ENCODE assay signal across 11 cellular contexts in the genomic region with DNA sequence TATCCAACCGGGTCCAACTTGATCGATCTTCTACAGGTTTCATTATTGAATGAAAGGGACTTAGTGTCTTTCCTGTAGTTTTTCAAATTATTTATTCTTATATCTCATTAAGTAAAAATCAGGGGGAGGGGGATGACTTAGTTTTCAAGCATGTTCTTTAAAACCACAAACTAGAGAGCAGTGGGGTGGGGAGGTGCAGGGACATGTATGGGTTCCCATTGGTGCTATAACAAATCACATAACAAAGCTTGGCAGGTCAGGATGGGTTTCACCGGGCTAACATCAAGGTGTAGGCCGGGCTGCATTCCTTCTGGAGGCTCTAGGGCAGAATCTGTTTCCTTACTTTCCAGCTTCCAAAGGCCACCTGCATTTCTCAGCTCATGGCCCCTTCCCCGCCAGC. TPM values are rescaled to one million over a fixed set of nuclear protein-coding genes. Genes with fewer than 3 reads are reported as not detected.
A peak's percentile ranks its signal among the peaks of the same experiment; 100 is the strongest.
DNase-seq lines count a peak whose midpoint lies in the region; ATAC-seq, FAIRE-seq and TF ChIP-seq lines count a peak whose summit lies in the region.
"Had no signal": no experiment of that assay in that cellular context is flagged by ENCODE, and none has a peak within 500 bp of the region (broad histone marks: within the 10 kb centered on the region; RNA-seq: fewer than 3 reads in every experiment).

No MANE protein-coding gene starts in this region.

- no peak overlapping the region for H3K27ac ChIP-seq in CD4-positive, alpha-beta T cell (ENCODE audit: low read depth, low read length)
- H3K27ac ChIP-seq in HCT116 (ENCODE audit: low read depth, low read length): peak overlapping the region; percentile 99

- RAD21 ChIA-PET in HCT116 (lab: Charles Lee; ENCODE audit: low non-redundant PET in 1 of 2, low total read pairs in 2 of 2, uncharacterized antibody in 2 of 2, unreplicated experiment in 2 of 2): no interaction called here

- no peak for FAIRE-seq in bronchial epithelial cell (lab: Jason Lieb, UNC)

- TF ChIP-seq POLR2A in HCT116 (IDR thresholded peaks at IDR 0.05; ENCODE audit: borderline replicate concordance, extremely low read depth, insufficient read depth, insufficient read length): no peak

- POLR2A ChIA-PET in CD4-positive, alpha-beta T cell (lab: Charles Lee): interaction anchor here (0.8 to 4.7 kb wide), 4 partner anchors 33 to 572 kb away, joined by 3 to 42 read pairs (median 8); a partner anchor contains a TSS
- POLR2A ChIA-PET in HCT116 (lab: Charles Lee): interaction anchor here (0.7 to 1.5 kb wide), 2 partner anchors 24 to 33 kb away, joined by 3 read pairs; no protein-coding TSS in a partner anchor

- no peaks in the 10 kb centered on the region for H3K27me3 ChIP-seq in CD4-positive, alpha-beta T cell (ENCODE audit: control insufficient read depth, insufficient read depth, low read length)
- H3K27me3 ChIP-seq in HCT116 (ENCODE audit: insufficient read depth, low read length) (no peaks in the 10 kb centered on the region), bronchial epithelial cell (ENCODE audit: control insufficient read depth, insufficient read depth, low read length) (no peaks in the 10 kb centered on the region)
- H3K27me3 ChIP-seq: brain microvascular endothelial cell had no signal

- intact Hi-C loops in CD4-positive, alpha-beta T cell (cut with DNase I, micrococcal nuclease): loop anchor here in 1 of 2 experiments (5.0 kb wide), 2 partner anchors 315 to 575 kb away; no protein-coding TSS in a partner anchor
- intact Hi-C loops in HCT116 (cut with micrococcal nuclease) (no loop called here), left colon (cut with DNase I, micrococcal nuclease) (loop anchor here in 1 of 2 donors (5.0 kb wide), 1 partner anchor 40 kb away; no protein-coding TSS in a partner anchor)

- peak overlapping the region; percentile 98 for H3K27ac Mint-ChIP-seq in CD4-positive, alpha-beta T cell
- peak overlapping the region; percentile 94 for H3K27ac Mint-ChIP-seq in osteocyte (ENCODE audit: unreplicated experiment)

- H3K27me3 Mint-ChIP-seq in CD4-positive, alpha-beta T cell: no peaks in the 10 kb centered on the region
- no peaks in the 10 kb centered on the region for H3K27me3 Mint-ChIP-seq in osteocyte (ENCODE audit: unreplicated experiment)

- no peaks in the 10 kb centered on the region for H3K9me2 ChIP-seq in HCT116 (ENCODE audit: insufficient read depth)

- H3K9me3 ChIP-seq in CD4-positive, alpha-beta T cell (ENCODE audit: control insufficient read depth, low read length): no peaks in the 10 kb centered on the region
- H3K9me3 ChIP-seq in HCT116 (ENCODE audit: control insufficient read depth in 1 of 2, insufficient read depth in 1 of 2, low read depth in 1 of 2, low read length in 2 of 2): no peaks in the 10 kb centered on the region
- H3K9me3 ChIP-seq: lower lobe of right lung had no signal

- H3K4me1 Mint-ChIP-seq in CD4-positive, alpha-beta T cell (ENCODE audit: low read depth): peaks cover 51% of the 10 kb centered on the region
- peaks cover 54% of the 10 kb centered on the region for H3K4me1 Mint-ChIP-seq in osteocyte (ENCODE audit: unreplicated experiment)

- H3K36me3 Mint-ChIP-seq in CD4-positive, alpha-beta T cell (ENCODE audit: low read depth): no peaks in the 10 kb centered on the region
- no peaks in the 10 kb centered on the region for H3K36me3 Mint-ChIP-seq in osteocyte (ENCODE audit: unreplicated experiment)
- H3K36me3 Mint-ChIP-seq: CD14-positive monocyte had no signal

- H3K4me3 Mint-ChIP-seq in CD4-positive, alpha-beta T cell: no peak overlapping the region
- H3K4me3 Mint-ChIP-seq in osteocyte (ENCODE audit: unreplicated experiment): no peak overlapping the region
- H3K4me3 Mint-ChIP-seq: CD14-positive monocyte had no signal

- H3K4me3 ChIP-seq in HCT116 (replicated peaks in 1 of 2; ENCODE audit: low read depth in 1 of 2, low read length in 2 of 2): no peak overlapping the region
- H3K4me3 ChIP-seq in bronchial epithelial cell (ENCODE audit: low read depth, low read length): no peak overlapping the region
- H3K4me3 ChIP-seq: lower lobe of right lung had no signal

- BruUV-seq in HCT116 (replicated peaks; lab: Mats Ljungman, UMichigan): no TSS peak

- H3K9me3 Mint-ChIP-seq in CD4-positive, alpha-beta T cell: no peaks in the 10 kb centered on the region
- no peaks in the 10 kb centered on the region for H3K9me3 Mint-ChIP-seq in osteocyte (ENCODE audit: unreplicated experiment)
- H3K9me3 Mint-ChIP-seq: CD14-positive monocyte had no signal

- H3K4me2 ChIP-seq in HCT116 (ENCODE audit: low read length): peak overlapping the region; percentile 75

- in situ Hi-C loops in GM13977 (cut with MboI; ENCODE audit: low pct_unique_long_range_greater_than_20kb, low sequenced_read_pairs, unreplicated experiment): loop anchor here (25.0 kb wide), 1 partner anchor 965 kb away; no protein-coding TSS in a partner anchor

- H2AFZ ChIP-seq in HCT116 (ENCODE audit: low read depth, low read length, poor library complexity, severe bottlenecking): no peak overlapping the region

- no peaks in the 10 kb centered on the region for H3K79me2 ChIP-seq in HCT116 (ENCODE audit: insufficient read depth, low read length)

- H3K4me1 ChIP-seq in HCT116 (ENCODE audit: control insufficient read depth in 1 of 2, insufficient read depth in 2 of 2, low read length in 2 of 2): peaks cover 57 to 93% of the 10 kb centered on the region in 2 experiments

- H4K20me1 ChIP-seq in HCT116 (ENCODE audit: insufficient read depth): no peaks in the 10 kb centered on the region

- no peak for TF ChIP-seq CTCF in CD4-positive, alpha-beta T cell (IDR thresholded peaks at IDR 0.05)
- TF ChIP-seq CTCF in HCT116 (IDR thresholded peaks at IDR 0.05 in 2 of 3, conservative IDR thresholded peaks at IDR 0.05 in 1 of 3; ENCODE audit: borderline replicate concordance in 1 of 3, insufficient read depth in 1 of 3, low read depth in 2 of 3, low read length in 2 of 3) (no peak), bronchial epithelial cell (IDR thresholded peaks at IDR 0.05; ENCODE audit: insufficient read depth, low read length, severe bottlenecking) (no peak), osteocyte (IDR thresholded peaks at IDR 0.05) (no peak), GM13977 (IDR thresholded peaks at IDR 0.05; ENCODE audit: extremely low read depth, insufficient read depth, missing control alignments) (no peak)

- CTCF ChIA-PET in CD4-positive, alpha-beta T cell (lab: Charles Lee): interaction anchor here (1.1 to 2.9 kb wide), 4 partner anchors 10 to 376 kb away, joined by 3 to 20 read pairs (median 10); no protein-coding TSS in a partner anchor
- CTCF ChIA-PET in HCT116 (lab: Charles Lee): interaction anchor here (1.7 kb wide), 1 partner anchor 14 kb away, joined by 6 read pairs; no protein-coding TSS in a partner anchor

- no peak for TF ChIP-seq RAD21 in HCT116 (IDR thresholded peaks at IDR 0.05; ENCODE audit: low read depth)

- no peak for DNase-seq in CD4-positive, alpha-beta T cell
- no peak for DNase-seq in HCT116 (ENCODE audit: low read depth, low spot score)
- DNase-seq in bronchial epithelial cell (ENCODE audit: low read depth): peak; percentile 80
- DNase-seq in osteocyte (ENCODE audit: extremely low spot score, unreplicated experiment): no peak
- DNase-seq in GM13977 (ENCODE audit: low spot score): no peak
- DNase-seq in left colon: no peak
- DNase-seq: activated T-cell treated with anti-CD3 and anti-CD28 coated beads, Interleukin-2, amount 50 U/mL, for 1 hour; brain microvascular endothelial cell; lower lobe of right lung had no signal

- no peaks in the 10 kb centered on the region for H3K36me3 ChIP-seq in HCT116 (ENCODE audit: control insufficient read depth in 1 of 2, insufficient read depth in 2 of 2, low read length in 2 of 2)
- no peaks in the 10 kb centered on the region for H3K36me3 ChIP-seq in bronchial epithelial cell (ENCODE audit: control insufficient read depth, insufficient read depth, low read length)
- H3K36me3 ChIP-seq: brain microvascular endothelial cell, lower lobe of right lung had no signal

- no peak for ATAC-seq in CD4-positive, alpha-beta T cell (ENCODE audit: poor library complexity)
- ATAC-seq in HCT116 (no peak), HG03139 (IDR thresholded peaks at IDR 0.05; ENCODE audit: unreplicated experiment) (no peak), left colon (no peak)

- H3K9ac ChIP-seq in HCT116 (ENCODE audit: low read length): peak overlapping the region; percentile 76

TF ChIP-seq in HCT116, 20 proteins besides CTCF, POLR2A, EP300 and RAD21:
- no peak for TF ChIP-seq SIN3A (IDR thresholded peaks at IDR 0.05; ENCODE audit: low read depth)

RNA-seq across cellular contexts. Expression of a gene that starts 32.7 kb away (rescaled TPM):
- 1,000 to 10,000 TPM; 1,350 to 1,388 TPM for total RNA-seq in CD4-positive, alpha-beta T cell
- total RNA-seq in HCT116 (2021; ENCODE audit: unreplicated experiment) (96.7 TPM), bronchial epithelial cell (107 and 150 TPM in 2 replicates), osteocyte (93.0 and 116 TPM in 2 replicates), left colon (100 to 1,000 TPM; 103 to 128 TPM)
- 88.6 and 111 TPM in 2 replicates for polyA plus RNA-seq in HCT116 (2012)
